Comparison of ENCODE assay signal across 8 cellular contexts in the genomic region with DNA sequence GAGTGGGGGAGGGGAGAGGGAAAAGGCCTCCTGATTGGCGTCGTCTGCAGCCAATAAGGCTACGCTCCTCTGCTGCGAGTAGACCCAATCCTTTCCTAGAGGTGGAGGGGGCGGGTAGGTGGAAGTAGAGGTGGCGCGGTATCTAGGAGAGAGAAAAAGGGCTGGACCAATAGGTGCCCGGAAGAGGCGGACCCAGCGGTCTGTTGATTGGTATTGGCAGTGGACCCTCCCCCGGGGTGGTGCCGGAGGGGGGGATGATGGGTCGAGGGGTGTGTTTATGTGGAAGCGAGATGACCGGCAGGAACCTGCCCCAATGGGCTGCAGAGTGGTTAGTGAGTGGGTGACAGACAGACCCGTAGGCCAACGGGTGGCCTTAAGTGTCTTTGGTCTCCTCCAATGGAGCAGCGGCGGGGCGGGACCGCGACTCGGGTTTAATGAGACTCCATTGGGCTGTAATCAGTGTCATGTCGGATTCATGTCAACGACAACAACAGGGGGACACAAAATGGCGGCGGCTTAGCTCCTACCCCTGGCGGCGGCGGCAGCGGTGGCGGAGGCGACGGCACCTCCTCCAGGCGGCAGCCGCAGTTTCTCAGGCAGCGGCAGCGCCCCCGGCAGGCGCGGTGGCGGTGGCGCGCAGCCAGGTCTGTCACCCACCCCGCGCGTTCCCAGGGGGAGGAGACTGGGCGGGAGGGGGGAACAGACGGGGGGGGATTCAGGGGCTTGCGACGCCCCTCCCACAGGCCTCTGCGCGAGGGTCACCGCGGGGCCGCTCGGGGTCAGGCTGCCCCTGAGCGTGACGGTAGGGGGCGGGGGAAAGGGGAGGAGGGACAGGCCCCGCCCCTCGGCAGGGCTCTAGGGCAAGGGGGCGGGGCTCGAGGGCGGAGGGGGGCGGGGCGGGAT. TPM values are rescaled to one million over a fixed set of nuclear protein-coding genes. Genes with fewer than 3 reads are reported as not detected.
DNase-seq lines count a peak whose midpoint lies in the region; ATAC-seq and TF ChIP-seq lines count a peak whose summit lies in the region.

Gene KAT6B (plus strand): TSS at position 459 of the 903 bp plus-strand sequence. CDS start 16,258 bp downstream, outside the sequence.

- no peaks in the 10 kb centered on the region for H3K9me2 ChIP-seq in PC-3 (replicated peaks; ENCODE audit: low read length)

- CTCF ChIA-PET in PC-3 (lab: Charles Lee), result interaction anchor here (0.6 to 0.9 kb wide), 7 partner anchors 49 to 636 kb away, joined by 3 to 14 read pairs (median 5); partner anchors contain the start of gene COMTD1

- H2AFZ ChIP-seq in PC-3 (ENCODE audit: low read length), result peak within 1 kb of the TSS; percentile 81

- H3K4me2 ChIP-seq in PC-3 (ENCODE audit: low read length), result peak within 1 kb of the TSS; percentile 86

- peak; percentile 61 for TF ChIP-seq CTCF in PC-3 (conservative IDR thresholded peaks at IDR 0.05; ENCODE audit: low read depth, low read length)
- TF ChIP-seq CTCF in mucosa of descending colon (IDR thresholded peaks at IDR 0.05), result no peak

- H3K9ac ChIP-seq in PC-3 (ENCODE audit: low read length), result peak within 1 kb of the TSS; percentile 83

- intact Hi-C loops in PC-3 (cut with micrococcal nuclease) (loop anchor here (1.0 to 10.0 kb wide), 16 partner anchors 27 to 650 kb away; partner anchors contain the start of gene ZNF503), mucosa of descending colon (cut with DNase I, micrococcal nuclease) (no loop called here)

- H3K4me1 ChIP-seq in PC-3 (ENCODE audit: insufficient read depth, low read length) (peaks cover 53% of the 10 kb centered on the region), mucosa of descending colon (ENCODE audit: low read depth) (peaks cover 20% of the 10 kb centered on the region)

- H3K79me2 ChIP-seq in PC-3 (ENCODE audit: low read length), result peaks cover 47% of the 10 kb centered on the region

- peak within 1 kb of the TSS; percentile 74 for H3K4me3 ChIP-seq in PC-3 (ENCODE audit: low read length)
- H3K4me3 ChIP-seq in mucosa of descending colon, result peak within 1 kb of the TSS; percentile 57

- no peak for TF ChIP-seq RAD21 in Ishikawa (IDR thresholded peaks at IDR 0.05; ENCODE audit: low read depth)

- H3K36me3 ChIP-seq in PC-3 (ENCODE audit: low read depth, low read length), result peaks cover 4% of the 10 kb centered on the region
- peaks cover 4% of the 10 kb centered on the region for H3K36me3 ChIP-seq in mucosa of descending colon (ENCODE audit: low read depth)

- no peaks in the 10 kb centered on the region for H3K27me3 ChIP-seq in PC-3 (ENCODE audit: low read length)

- peaks cover 29% of the 10 kb centered on the region for H3F3A ChIP-seq in PC-3 (ENCODE audit: low read length, unreplicated experiment)

- H3K9me3 ChIP-seq in PC-3 (ENCODE audit: low read length) (no peaks in the 10 kb centered on the region), mucosa of descending colon (no peaks in the 10 kb centered on the region)

- H4K20me1 ChIP-seq in PC-3 (ENCODE audit: low read length), result peaks cover 24% of the 10 kb centered on the region

- H3K27ac ChIP-seq in PC-3 (ENCODE audit: low read length) (peak within 1 kb of the TSS; percentile 79), epithelial cell of prostate (peak within 1 kb of the TSS; percentile 86)

- DNase-seq in DMS53 (lab: John Stamatoyannopoulos, UW) (peak; percentile 100), PC-3 (peak; percentile 100), activated T-cell treated with anti-CD3 and anti-CD28 coated beads for 48 hours (ENCODE audit: low read depth) (peak; percentile 99), epithelial cell of prostate (ENCODE audit: low read depth, low spot score) (peak; percentile 100), mucosa of descending colon (peak; percentile 100)
- peak; percentile 100 for DNase-seq in stimulated activated CD8-positive, alpha-beta memory T cell treated with anti-CD3 and anti-CD28 coated beads, Interleukin-4, amount 100 ng/mL, for 24 hours (ENCODE audit: low read depth)

- ATAC-seq in GM21576 (IDR thresholded peaks at IDR 0.05; ENCODE audit: unreplicated experiment) (peak; percentile 85), PC-3 (peak; percentile 73), mucosa of descending colon (peak; percentile 87)

- TF ChIP-seq EP300 in Ishikawa (IDR thresholded peaks at IDR 0.05; ENCODE audit: borderline replicate concordance), result no peak; the same call in 1 of the 2 replicates

- POLR2A ChIA-PET in PC-3 (lab: Charles Lee; ENCODE audit: unreplicated experiment), result interaction anchor here (0.6 to 1.0 kb wide), 24 partner anchors 32 to 930 kb away, joined by 3 to 19 read pairs (median 6); partner anchors contain the start of genes SAMD8 and VCL

- BruUV-seq in PC-3 (replicated peaks; lab: Mats Ljungman, UMichigan), result no TSS peak

TF ChIP-seq in Ishikawa, 13 proteins besides CTCF, POLR2A, EP300 and RAD21:
- TF ChIP-seq, protein P1, sequence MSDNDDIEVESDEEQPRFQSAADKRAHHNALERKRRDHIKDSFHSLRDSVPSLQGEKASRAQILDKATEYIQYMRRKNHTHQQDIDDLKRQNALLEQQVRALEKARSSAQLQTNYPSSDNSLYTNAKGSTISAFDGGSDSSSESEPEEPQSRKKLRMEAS (IDR thresholded peaks at IDR 0.05), result peak; percentile 45; the same call in 1 of the 2 replicates
- peak; percentile 59 for TF ChIP-seq TEAD4 (IDR thresholded peaks at IDR 0.05)
- TF ChIP-seq FOXM1 (IDR thresholded peaks at IDR 0.05; ENCODE audit: borderline replicate concordance, low read depth), result no peak
- TF ChIP-seq TAF1 (IDR thresholded peaks at IDR 0.05; ENCODE audit: low read depth), result peak; percentile 47
- TF ChIP-seq CEBPB (IDR thresholded peaks at IDR 0.05), result no peak
- no peak; the same call in 1 of the 2 replicates for TF ChIP-seq TCF12 (IDR thresholded peaks at IDR 0.05; ENCODE audit: low read depth)
- TF ChIP-seq CREB1 (IDR thresholded peaks at IDR 0.05; ENCODE audit: low read depth), result peak; percentile 75
- TF ChIP-seq ZBTB7A (IDR thresholded peaks at IDR 0.05; ENCODE audit: low read depth), result no peak
- peak; percentile 98 for TF ChIP-seq YY1 (IDR thresholded peaks at IDR 0.05; ENCODE audit: low read depth)
- TF ChIP-seq, protein P2, sequence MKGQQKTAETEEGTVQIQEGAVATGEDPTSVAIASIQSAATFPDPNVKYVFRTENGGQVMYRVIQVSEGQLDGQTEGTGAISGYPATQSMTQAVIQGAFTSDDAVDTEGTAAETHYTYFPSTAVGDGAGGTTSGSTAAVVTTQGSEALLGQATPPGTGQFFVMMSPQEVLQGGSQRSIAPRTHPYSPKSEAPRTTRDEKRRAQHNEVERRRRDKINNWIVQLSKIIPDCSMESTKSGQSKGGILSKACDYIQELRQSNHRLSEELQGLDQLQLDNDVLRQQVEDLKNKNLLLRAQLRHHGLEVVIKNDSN (IDR thresholded peaks at IDR 0.05), result no peak
- TF ChIP-seq REST (IDR thresholded peaks at IDR 0.05; ENCODE audit: low read depth), result no peak
- TF ChIP-seq NFIC (IDR thresholded peaks at IDR 0.05), result peak; percentile 68
- peak; percentile 52; the same call in 1 of the 2 replicates for TF ChIP-seq EGR1 (IDR thresholded peaks at IDR 0.05)

RNA-seq across cellular contexts. Expression of gene KAT6B, which starts in this region (rescaled TPM):
- total RNA-seq in PC-3 (2014; rRNA removed) (83.0 and 94.5 TPM in 2 replicates), mucosa of descending colon (10 to 100 TPM; 29.5 to 60.5 (median 39.3) TPM)

Comparison
In these comparisons a context has a peak if more than half of its experiments do, and no peak if none do; other contexts are left out.
1. Peak in every context shown above with its lines: DNase-seq, ATAC-seq, H3K4me3 ChIP-seq and H3K27ac ChIP-seq.